ENCODE assay signal across 8 cellular contexts in genomic region chr17:72725432-72726068, GRCh38.
A peak's percentile ranks its signal among the peaks of the same experiment; 100 is the strongest.
DNase-seq lines count a peak whose midpoint lies in the region; ATAC-seq and TF ChIP-seq lines count a peak whose summit lies in the region.

No MANE protein-coding gene starts in this region.

- no peak overlapping the region for H3K27ac ChIP-seq in dorsolateral prefrontal cortex

- peak; percentile 78 for DNase-seq in ELR (ENCODE audit: low read depth)
- DNase-seq in NCI-H2196 treated with DMSO at 0.1 percent for 48 hours (lab: John Stamatoyannopoulos, UW; ENCODE audit: unreplicated experiment), result peak; percentile 45
- DNase-seq in activated CD4-positive, alpha-beta T cell treated with anti-CD3 and anti-CD28 coated beads for 24 hours (ENCODE audit: low read depth in 2 of 2), result peak; percentile 9 to 27
- DNase-seq in dorsolateral prefrontal cortex, result peak; percentile 43 to 81 (median 70)
- DNase-seq in medulla oblongata (ENCODE audit: extremely low spot score), result peak; percentile 68
- DNase-seq in stimulated activated naive CD4-positive, alpha-beta T cell treated with Interleukin-2 at 50 U/mL for 16 hours (lab: John Stamatoyannopoulos, UW), result peak; percentile 38

- H3K4me3 ChIP-seq in dorsolateral prefrontal cortex, result no peak overlapping the region

- intact Hi-C loops in dorsolateral prefrontal cortex (cut with DNase I), result loop anchor here (1.0 to 10.0 kb wide), 11 partner anchors 159 to 647 kb away; partner anchors contain the start of genes COG1 (in 1 of the 2) and SLC39A11 (in 1 of the 2)

- ATAC-seq in HG03103 (IDR thresholded peaks at IDR 0.05; ENCODE audit: low read depth, unreplicated experiment) (peak; percentile 49), HG02678 (IDR thresholded peaks at IDR 0.05; ENCODE audit: unreplicated experiment) (no peak)

- peak; percentile 51 to 98 (median 87) for TF ChIP-seq CTCF in dorsolateral prefrontal cortex (IDR thresholded peaks at IDR 0.05 in 54 of 56, conservative IDR thresholded peaks at IDR 0.05 in 2 of 56; ENCODE audit: low read depth in 1 of 56, partially characterized antibody in 56 of 56)

- no peaks in the 10 kb centered on the region for H3K27me3 ChIP-seq in dorsolateral prefrontal cortex

Comparison
In these comparisons a context has a peak if more than half of its experiments do, and no peak if none do; other contexts are left out.
1. DNase-seq: peak in every context shown above with its lines; median percentile 78 in ELR; 70 in dorsolateral prefrontal cortex; 68 in medulla oblongata; 45 in NCI-H2196 treated with DMSO at 0.1 percent for 48 hours; 38 in stimulated activated naive CD4-positive, alpha-beta T cell treated with Interleukin-2 at 50 U/mL for 16 hours; 18 in activated CD4-positive, alpha-beta T cell treated with anti-CD3 and anti-CD28 coated beads for 24 hours.